In the genomic region with DNA sequence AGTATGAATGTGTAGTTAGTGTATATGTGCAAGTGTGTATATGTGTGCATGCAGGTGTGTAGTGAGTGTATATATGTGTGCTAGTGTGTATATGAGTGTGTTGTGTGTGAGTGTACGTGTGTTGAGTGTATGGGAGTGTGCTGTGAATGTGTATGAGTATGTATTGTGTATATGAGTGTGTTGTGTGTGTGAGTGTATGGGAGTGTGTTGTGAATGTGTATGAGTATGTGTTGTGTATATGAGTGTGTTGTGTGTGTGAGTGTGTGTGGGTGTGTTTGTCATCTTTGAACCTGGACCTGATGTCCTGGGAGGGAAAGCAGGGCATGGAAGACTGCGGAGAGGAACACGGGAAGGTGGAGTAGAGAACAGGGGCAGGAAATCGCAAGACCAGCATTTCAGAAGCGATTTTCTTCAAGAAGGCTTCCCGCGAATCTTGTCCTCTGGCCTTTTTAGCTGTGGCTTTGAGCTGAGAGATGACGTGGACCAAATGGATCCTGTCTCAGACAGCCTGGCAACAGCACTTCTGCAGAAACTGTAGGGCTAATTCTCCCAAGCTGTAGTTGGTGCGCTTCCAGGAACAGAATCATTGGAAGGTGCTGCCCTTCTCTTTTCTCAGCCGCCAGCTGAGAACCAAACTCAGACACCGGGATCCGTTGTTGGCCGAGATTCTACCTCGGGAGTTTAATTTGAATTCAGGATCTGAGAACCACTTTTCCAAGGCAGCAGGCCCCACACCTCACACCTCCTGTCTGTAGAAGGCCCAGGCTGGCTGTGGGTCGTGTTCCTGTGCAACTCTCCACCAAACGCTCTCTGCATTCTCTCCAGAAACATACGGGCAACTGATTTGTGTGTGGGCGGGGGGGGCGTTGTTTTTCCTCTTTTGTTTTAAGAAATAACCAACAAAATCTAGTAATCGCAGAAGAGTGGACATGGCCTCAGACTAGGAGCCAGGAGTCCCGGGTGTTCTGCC, we compare ENCODE assay signal across 1 cellular context.
TF ChIP-seq lines count a peak whose summit lies in the region.

No MANE protein-coding gene starts in this region.

TF ChIP-seq in H1, 55 proteins besides CTCF, POLR2A, EP300 and RAD21 (continued from another document):
- TF ChIP-seq, protein P1, sequence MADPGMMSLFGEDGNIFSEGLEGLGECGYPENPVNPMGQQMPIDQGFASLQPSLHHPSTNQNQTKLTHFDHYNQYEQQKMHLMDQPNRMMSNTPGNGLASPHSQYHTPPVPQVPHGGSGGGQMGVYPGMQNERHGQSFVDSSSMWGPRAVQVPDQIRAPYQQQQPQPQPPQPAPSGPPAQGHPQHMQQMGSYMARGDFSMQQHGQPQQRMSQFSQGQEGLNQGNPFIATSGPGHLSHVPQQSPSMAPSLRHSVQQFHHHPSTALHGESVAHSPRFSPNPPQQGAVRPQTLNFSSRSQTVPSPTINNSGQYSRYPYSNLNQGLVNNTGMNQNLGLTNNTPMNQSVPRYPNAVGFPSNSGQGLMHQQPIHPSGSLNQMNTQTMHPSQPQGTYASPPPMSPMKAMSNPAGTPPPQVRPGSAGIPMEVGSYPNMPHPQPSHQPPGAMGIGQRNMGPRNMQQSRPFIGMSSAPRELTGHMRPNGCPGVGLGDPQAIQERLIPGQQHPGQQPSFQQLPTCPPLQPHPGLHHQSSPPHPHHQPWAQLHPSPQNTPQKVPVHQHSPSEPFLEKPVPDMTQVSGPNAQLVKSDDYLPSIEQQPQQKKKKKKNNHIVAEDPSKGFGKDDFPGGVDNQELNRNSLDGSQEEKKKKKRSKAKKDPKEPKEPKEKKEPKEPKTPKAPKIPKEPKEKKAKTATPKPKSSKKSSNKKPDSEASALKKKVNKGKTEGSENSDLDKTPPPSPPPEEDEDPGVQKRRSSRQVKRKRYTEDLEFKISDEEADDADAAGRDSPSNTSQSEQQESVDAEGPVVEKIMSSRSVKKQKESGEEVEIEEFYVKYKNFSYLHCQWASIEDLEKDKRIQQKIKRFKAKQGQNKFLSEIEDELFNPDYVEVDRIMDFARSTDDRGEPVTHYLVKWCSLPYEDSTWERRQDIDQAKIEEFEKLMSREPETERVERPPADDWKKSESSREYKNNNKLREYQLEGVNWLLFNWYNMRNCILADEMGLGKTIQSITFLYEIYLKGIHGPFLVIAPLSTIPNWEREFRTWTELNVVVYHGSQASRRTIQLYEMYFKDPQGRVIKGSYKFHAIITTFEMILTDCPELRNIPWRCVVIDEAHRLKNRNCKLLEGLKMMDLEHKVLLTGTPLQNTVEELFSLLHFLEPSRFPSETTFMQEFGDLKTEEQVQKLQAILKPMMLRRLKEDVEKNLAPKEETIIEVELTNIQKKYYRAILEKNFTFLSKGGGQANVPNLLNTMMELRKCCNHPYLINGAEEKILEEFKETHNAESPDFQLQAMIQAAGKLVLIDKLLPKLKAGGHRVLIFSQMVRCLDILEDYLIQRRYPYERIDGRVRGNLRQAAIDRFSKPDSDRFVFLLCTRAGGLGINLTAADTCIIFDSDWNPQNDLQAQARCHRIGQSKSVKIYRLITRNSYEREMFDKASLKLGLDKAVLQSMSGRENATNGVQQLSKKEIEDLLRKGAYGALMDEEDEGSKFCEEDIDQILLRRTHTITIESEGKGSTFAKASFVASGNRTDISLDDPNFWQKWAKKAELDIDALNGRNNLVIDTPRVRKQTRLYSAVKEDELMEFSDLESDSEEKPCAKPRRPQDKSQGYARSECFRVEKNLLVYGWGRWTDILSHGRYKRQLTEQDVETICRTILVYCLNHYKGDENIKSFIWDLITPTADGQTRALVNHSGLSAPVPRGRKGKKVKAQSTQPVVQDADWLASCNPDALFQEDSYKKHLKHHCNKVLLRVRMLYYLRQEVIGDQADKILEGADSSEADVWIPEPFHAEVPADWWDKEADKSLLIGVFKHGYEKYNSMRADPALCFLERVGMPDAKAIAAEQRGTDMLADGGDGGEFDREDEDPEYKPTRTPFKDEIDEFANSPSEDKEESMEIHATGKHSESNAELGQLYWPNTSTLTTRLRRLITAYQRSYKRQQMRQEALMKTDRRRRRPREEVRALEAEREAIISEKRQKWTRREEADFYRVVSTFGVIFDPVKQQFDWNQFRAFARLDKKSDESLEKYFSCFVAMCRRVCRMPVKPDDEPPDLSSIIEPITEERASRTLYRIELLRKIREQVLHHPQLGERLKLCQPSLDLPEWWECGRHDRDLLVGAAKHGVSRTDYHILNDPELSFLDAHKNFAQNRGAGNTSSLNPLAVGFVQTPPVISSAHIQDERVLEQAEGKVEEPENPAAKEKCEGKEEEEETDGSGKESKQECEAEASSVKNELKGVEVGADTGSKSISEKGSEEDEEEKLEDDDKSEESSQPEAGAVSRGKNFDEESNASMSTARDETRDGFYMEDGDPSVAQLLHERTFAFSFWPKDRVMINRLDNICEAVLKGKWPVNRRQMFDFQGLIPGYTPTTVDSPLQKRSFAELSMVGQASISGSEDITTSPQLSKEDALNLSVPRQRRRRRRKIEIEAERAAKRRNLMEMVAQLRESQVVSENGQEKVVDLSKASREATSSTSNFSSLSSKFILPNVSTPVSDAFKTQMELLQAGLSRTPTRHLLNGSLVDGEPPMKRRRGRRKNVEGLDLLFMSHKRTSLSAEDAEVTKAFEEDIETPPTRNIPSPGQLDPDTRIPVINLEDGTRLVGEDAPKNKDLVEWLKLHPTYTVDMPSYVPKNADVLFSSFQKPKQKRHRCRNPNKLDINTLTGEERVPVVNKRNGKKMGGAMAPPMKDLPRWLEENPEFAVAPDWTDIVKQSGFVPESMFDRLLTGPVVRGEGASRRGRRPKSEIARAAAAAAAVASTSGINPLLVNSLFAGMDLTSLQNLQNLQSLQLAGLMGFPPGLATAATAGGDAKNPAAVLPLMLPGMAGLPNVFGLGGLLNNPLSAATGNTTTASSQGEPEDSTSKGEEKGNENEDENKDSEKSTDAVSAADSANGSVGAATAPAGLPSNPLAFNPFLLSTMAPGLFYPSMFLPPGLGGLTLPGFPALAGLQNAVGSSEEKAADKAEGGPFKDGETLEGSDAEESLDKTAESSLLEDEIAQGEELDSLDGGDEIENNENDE (IDR thresholded peaks at IDR 0.05; ENCODE audit: insufficient replicate concordance, low read length), result no peak
- TF ChIP-seq ZNF274 (IDR thresholded peaks at IDR 0.05; ENCODE audit: borderline replicate concordance, extremely low read depth, low read length), result no peak
- TF ChIP-seq CTBP2 (IDR thresholded peaks at IDR 0.05; ENCODE audit: borderline replicate concordance, insufficient read depth, insufficient read length, low read length), result no peak
- TF ChIP-seq, protein P2, sequence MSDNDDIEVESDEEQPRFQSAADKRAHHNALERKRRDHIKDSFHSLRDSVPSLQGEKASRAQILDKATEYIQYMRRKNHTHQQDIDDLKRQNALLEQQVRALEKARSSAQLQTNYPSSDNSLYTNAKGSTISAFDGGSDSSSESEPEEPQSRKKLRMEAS (IDR thresholded peaks at IDR 0.05), result no peak
- no peak for TF ChIP-seq JUND (IDR thresholded peaks at IDR 0.05; ENCODE audit: low read length)
- TF ChIP-seq TAF1 (IDR thresholded peaks at IDR 0.05; ENCODE audit: low read depth, low read length), result no peak
- TF ChIP-seq CREB1 (IDR thresholded peaks at IDR 0.05), result no peak
- no peak for TF ChIP-seq GTF2F1 (IDR thresholded peaks at IDR 0.05; ENCODE audit: borderline replicate concordance, low read depth, low read length)
- TF ChIP-seq SP1 (IDR thresholded peaks at IDR 0.05; ENCODE audit: low read depth, low read length), result no peak
- no peak for TF ChIP-seq KDM5A (IDR thresholded peaks at IDR 0.05; ENCODE audit: low read length)
- no peak for TF ChIP-seq BCL11A (IDR thresholded peaks at IDR 0.05; ENCODE audit: low read depth in 2 of 2, low read length in 2 of 2)
- TF ChIP-seq RXRA (IDR thresholded peaks at IDR 0.05; ENCODE audit: insufficient read depth, low read depth, low read length), result no peak
- no peak for TF ChIP-seq ASH2L (IDR thresholded peaks at IDR 0.05; ENCODE audit: low read length)
- TF ChIP-seq NANOG (IDR thresholded peaks at IDR 0.05; ENCODE audit: insufficient read depth, low read depth, low read length, poor library complexity, severe bottlenecking), result no peak
- TF ChIP-seq BACH1 (IDR thresholded peaks at IDR 0.05; ENCODE audit: low read length), result no peak
- no peak for TF ChIP-seq HDAC2 (IDR thresholded peaks at IDR 0.05; ENCODE audit: borderline replicate concordance in 1 of 2, low read depth in 2 of 2, low read length in 2 of 2)
- TF ChIP-seq SUZ12 (IDR thresholded peaks at IDR 0.05; ENCODE audit: low read length), result no peak
